ENCODE assay signal across 29 cellular contexts in the genomic region with DNA sequence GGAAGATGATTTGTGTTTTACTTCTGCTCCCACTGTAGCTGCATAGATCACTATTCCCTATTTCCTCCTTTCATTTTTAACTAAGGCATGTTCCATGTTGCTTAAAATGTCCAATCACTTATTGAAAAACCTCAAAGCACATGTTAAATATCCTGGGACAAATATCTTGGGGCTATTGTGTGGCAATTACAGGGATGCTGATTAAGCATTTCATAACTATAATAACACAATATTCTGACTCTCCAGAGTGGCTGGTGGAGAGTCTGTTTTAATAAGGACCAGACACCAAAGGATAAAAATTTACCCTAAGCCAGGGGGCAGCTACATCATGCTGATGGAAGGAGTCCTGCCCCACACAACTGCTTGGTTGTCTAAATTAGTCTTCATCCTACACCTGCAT. TPM values are rescaled to one million over a fixed set of nuclear protein-coding genes. Genes with fewer than 3 reads are reported as not detected.
DNase-seq lines count a peak whose midpoint lies in the region; ATAC-seq and TF ChIP-seq lines count a peak whose summit lies in the region.
"Had no signal": no experiment of that assay in that cellular context is flagged by ENCODE, and none has a peak within 500 bp of the region (broad histone marks: within the 10 kb centered on the region; RNA-seq: fewer than 3 reads in every experiment).

No MANE protein-coding gene starts in this region.

- BruUV-seq in MCF 10A (replicated peaks; lab: Mats Ljungman, UMichigan) (no TSS peak), mammary epithelial cell (replicated peaks; lab: Mats Ljungman, UMichigan) (no TSS peak)

- DNase-seq in MCF 10A (ENCODE audit: unreplicated experiment) = peak; percentile 18
- DNase-seq in mammary epithelial cell = no peak
- no peak for DNase-seq in T-helper 17 cell
- no peak for DNase-seq in activated naive CD8-positive, alpha-beta T cell treated with anti-CD3 and anti-CD28 coated beads, Interleukin-2, amount 50 U/mL, for 24 hours
- no peak for DNase-seq in vagina (ENCODE audit: extremely low spot score in 2 of 2)
- no peak for DNase-seq in SW 1271 (lab: John Stamatoyannopoulos, UW)
- DNase-seq in dedifferentiated amniotic fluid mesenchymal stem cell (ENCODE audit: extremely low spot score) = no peak
- DNase-seq: activated CD4-positive, alpha-beta T cell treated with anti-CD3 and anti-CD28 coated beads for 1 hour; amygdala; brain microvascular endothelial cell; C1 segment of cervical spinal cord; Calu3; DMS79; H9; hippocampal formation; MV-4-11; naive thymus-derived CD8-positive, alpha-beta T cell; NCI-H1436 treated with DMSO at 0.1 percent for 48 hours; NCI-H345; NCI-H69; nucleus accumbens; PC-3; psoas muscle; sigmoid colon; stimulated activated CD4-positive, alpha-beta T cell treated with anti-CD3 and anti-CD28 coated beads, Interleukin-4, amount 100 ng/mL, for 1 hour; transverse colon had no signal

- dilution Hi-C loops in mammary epithelial cell (cut with HindIII; ENCODE audit: low sequenced_read_pairs) = loop anchor here (5.0 kb wide), 1 partner anchor 33 kb away; no protein-coding TSS in a partner anchor

- H3K27ac Mint-ChIP-seq in MCF 10A (ENCODE audit: low read depth, unreplicated experiment) (no peak overlapping the region), T-helper 17 cell (peak overlapping the region; percentile 24)
- peak overlapping the region; percentile 99 for H3K27ac Mint-ChIP-seq in activated naive CD8-positive, alpha-beta T cell treated with anti-CD3 and anti-CD28 coated beads, Interleukin-2, amount 50 U/mL, for 24 hours
- H3K27ac Mint-ChIP-seq: H9 had no signal

- H3K27me3 ChIP-seq in mammary epithelial cell (ENCODE audit: insufficient read depth, low read length) (no peaks in the 10 kb centered on the region), vagina (no peaks in the 10 kb centered on the region)
- H3K27me3 ChIP-seq: brain microvascular endothelial cell, sigmoid colon, transverse colon had no signal

- no peaks in the 10 kb centered on the region for H3K79me2 ChIP-seq in mammary epithelial cell (ENCODE audit: insufficient read depth, low read length)

- POLR2A ChIA-PET in MCF 10A (lab: Yijun Ruan, JAX) = interaction anchor here (0.7 to 3.4 kb wide), 6 partner anchors 9 to 57 kb away, joined by 4 to 22 read pairs (median 7); a partner anchor contains a TSS

- ATAC-seq in T-helper 17 cell = no peak
- ATAC-seq in activated naive CD8-positive, alpha-beta T cell treated with anti-CD3 and anti-CD28 coated beads, Interleukin-2, amount 50 U/mL, for 24 hours = no peak
- ATAC-seq: naive thymus-derived CD8-positive, alpha-beta T cell; PC-3; psoas muscle; Right ventricle myocardium inferior; SK-N-SH treated with all-trans-retinoic acid at 6 μM for 48 hours had no signal

- H3K9me3 Mint-ChIP-seq in MCF 10A (ENCODE audit: unreplicated experiment) = no peaks in the 10 kb centered on the region
- no peaks in the 10 kb centered on the region for H3K9me3 Mint-ChIP-seq in activated naive CD8-positive, alpha-beta T cell treated with anti-CD3 and anti-CD28 coated beads, Interleukin-2, amount 50 U/mL, for 24 hours
- H3K9me3 Mint-ChIP-seq: H9; naive thymus-derived CD8-positive, alpha-beta T cell had no signal

- TF ChIP-seq POLR2A in vagina (IDR thresholded peaks at IDR 0.05) = no peak

- in situ Hi-C loops in mammary epithelial cell (cut with MboI; ENCODE audit: low sequenced_read_pairs in 2 of 2) = no loop called here

- H3K9me3 ChIP-seq in mammary epithelial cell (replicated peaks; ENCODE audit: insufficient read depth, low read length) = no peaks in the 10 kb centered on the region
- no peaks in the 10 kb centered on the region for H3K9me3 ChIP-seq in T-helper 17 cell (ENCODE audit: control insufficient read depth, low read length, poor library complexity, severe bottlenecking)
- H3K9me3 ChIP-seq in vagina = no peaks in the 10 kb centered on the region
- H3K9me3 ChIP-seq: psoas muscle, sigmoid colon, transverse colon had no signal

- H3K27me3 Mint-ChIP-seq in MCF 10A (ENCODE audit: insufficient read depth, unreplicated experiment) (no peaks in the 10 kb centered on the region), T-helper 17 cell (peaks cover 4% of the 10 kb centered on the region)
- H3K27me3 Mint-ChIP-seq in activated naive CD8-positive, alpha-beta T cell treated with anti-CD3 and anti-CD28 coated beads, Interleukin-2, amount 50 U/mL, for 24 hours = no peaks in the 10 kb centered on the region
- H3K27me3 Mint-ChIP-seq: naive thymus-derived CD8-positive, alpha-beta T cell had no signal

- intact Hi-C loops in MCF 10A (cut with micrococcal nuclease) = no loop called here
- intact Hi-C loops in mammary epithelial cell (cut with micrococcal nuclease) = no loop called here
- intact Hi-C loops in vagina (cut with DNase I) = no loop called here

- H3K4me3 Mint-ChIP-seq in MCF 10A (ENCODE audit: unreplicated experiment) (no peak overlapping the region), T-helper 17 cell (no peak overlapping the region)
- no peak overlapping the region for H3K4me3 Mint-ChIP-seq in activated naive CD8-positive, alpha-beta T cell treated with anti-CD3 and anti-CD28 coated beads, Interleukin-2, amount 50 U/mL, for 24 hours
- H3K4me3 Mint-ChIP-seq: H9 had no signal

- no peaks in the 10 kb centered on the region for H3K4me1 ChIP-seq in mammary epithelial cell (ENCODE audit: insufficient read depth, low read length)
- peaks cover 7% of the 10 kb centered on the region for H3K4me1 ChIP-seq in vagina
- H3K4me1 ChIP-seq: psoas muscle, sigmoid colon, transverse colon had no signal

- no peak overlapping the region for H3K4me2 ChIP-seq in mammary epithelial cell (ENCODE audit: insufficient read depth, low read depth, low read length)

- H3K9ac ChIP-seq in mammary epithelial cell (ENCODE audit: insufficient read depth, low read length) = no peak overlapping the region

- H3K36me3 ChIP-seq in mammary epithelial cell (ENCODE audit: insufficient read depth, low read length) (no peaks in the 10 kb centered on the region), vagina (no peaks in the 10 kb centered on the region)
- H3K36me3 ChIP-seq: brain microvascular endothelial cell, sigmoid colon, transverse colon had no signal

- CTCF ChIA-PET in MCF 10A (lab: Yijun Ruan, JAX) = interaction anchor here (0.6 to 1.8 kb wide), 5 partner anchors 10 to 361 kb away, joined by 3 to 9 read pairs (median 3); no protein-coding TSS in a partner anchor
- CTCF ChIA-PET in mammary epithelial cell (lab: Charles Lee; ENCODE audit: low non-redundant PET) = no interaction called here

- no peaks in the 10 kb centered on the region for H3K36me3 Mint-ChIP-seq in MCF 10A (ENCODE audit: insufficient read depth, unreplicated experiment)
- H3K36me3 Mint-ChIP-seq in T-helper 17 cell (ENCODE audit: low read depth) = no peaks in the 10 kb centered on the region
- H3K36me3 Mint-ChIP-seq in activated naive CD8-positive, alpha-beta T cell treated with anti-CD3 and anti-CD28 coated beads, Interleukin-2, amount 50 U/mL, for 24 hours (ENCODE audit: low read depth) = peaks cover 2% of the 10 kb centered on the region
- H3K36me3 Mint-ChIP-seq: naive thymus-derived CD8-positive, alpha-beta T cell had no signal

- H3K4me1 Mint-ChIP-seq in MCF 10A (ENCODE audit: insufficient read depth, unreplicated experiment) = peaks cover 10% of the 10 kb centered on the region
- peaks cover 19% of the 10 kb centered on the region for H3K4me1 Mint-ChIP-seq in T-helper 17 cell
- peaks cover 13% of the 10 kb centered on the region for H3K4me1 Mint-ChIP-seq in activated naive CD8-positive, alpha-beta T cell treated with anti-CD3 and anti-CD28 coated beads, Interleukin-2, amount 50 U/mL, for 24 hours
- H3K4me1 Mint-ChIP-seq: H9 had no signal

- H3K4me3 ChIP-seq in mammary epithelial cell (replicated peaks in 1 of 3; ENCODE audit: insufficient read depth in 1 of 3, low read depth in 2 of 3, low read length in 3 of 3) (no peak overlapping the region), vagina (no peak overlapping the region)
- H3K4me3 ChIP-seq: lung, psoas muscle, sigmoid colon, transverse colon had no signal

- H4K20me1 ChIP-seq in mammary epithelial cell (ENCODE audit: insufficient read depth, low read length) = no peaks in the 10 kb centered on the region

- no peak overlapping the region for H2AFZ ChIP-seq in mammary epithelial cell (ENCODE audit: low read depth, low read length)

- TF ChIP-seq CTCF in MCF 10A (IDR thresholded peaks at IDR 0.05; ENCODE audit: unreplicated experiment) (no peak), mammary epithelial cell (conservative IDR thresholded peaks at IDR 0.05 in 1 of 2, IDR thresholded peaks at IDR 0.05 in 1 of 2; ENCODE audit: extremely low read depth in 1 of 2, insufficient read depth in 1 of 2, low read depth in 1 of 2, low read length in 2 of 2) (no peak), vagina (IDR thresholded peaks at IDR 0.05) (no peak)

- no peak overlapping the region for H3K27ac ChIP-seq in mammary epithelial cell (ENCODE audit: insufficient read depth, low read depth, low read length)
- H3K27ac ChIP-seq in vagina = peak overlapping the region; percentile 7
- H3K27ac ChIP-seq: brain microvascular endothelial cell, psoas muscle, sigmoid colon, transverse colon had no signal

RNA-seq across cellular contexts. Expression of a gene that starts 8.5 kb away (rescaled TPM):
- 23.9 and 37.4 TPM in 2 replicates for total RNA-seq in MCF 10A (2022)
- 10 to 100 TPM; 27.6 to 50.5 TPM for total RNA-seq in mammary epithelial cell
- 6.1 TPM for polyA plus RNA-seq in mammary epithelial cell
- 53.0 TPM for polyA minus RNA-seq in mammary epithelial cell
- 10 to 100 TPM; 24.5 to 29.6 TPM for total RNA-seq in T-helper 17 cell
- total RNA-seq in vagina = 52.1 TPM
